10 cellular contexts compared by ENCODE assay signal in genomic region chr1:8497196-8497878, GRCh38.
DNase-seq lines count a peak whose midpoint lies in the region; ATAC-seq, FAIRE-seq and TF ChIP-seq lines count a peak whose summit lies in the region.
"Had no signal": no experiment of that assay in that cellular context is flagged by ENCODE, and none has a peak within 500 bp of the region (broad histone marks: within the 10 kb centered on the region; RNA-seq: fewer than 3 reads in every experiment).

No MANE protein-coding gene starts in this region.

- H2AFZ ChIP-seq in HepG2 (ENCODE audit: low read length): no peak overlapping the region

- WGBS in HepG2 (ENCODE audit: low lambda C conversion rate): 96% methylated on average over 3 of the region's 3 CpGs

- no peak for TF ChIP-seq POLR2A in HepG2 (IDR thresholded peaks at IDR 0.05; ENCODE audit: insufficient read depth in 1 of 2, low read depth in 2 of 2, low read length in 2 of 2)

- H3K36me3 ChIP-seq in HepG2 (replicated peaks in 1 of 2; ENCODE audit: control insufficient read depth in 1 of 2, insufficient read depth in 2 of 2, low read length in 2 of 2): peaks cover 19 to 52% of the 10 kb centered on the region in 2 experiments; a peak in 4 of 5 replicates

- H3K4me2 ChIP-seq in HepG2 (ENCODE audit: low read depth, low read length): no peak overlapping the region

- intact Hi-C loops in HepG2 (cut with micrococcal nuclease; ENCODE audit: unreplicated experiment): no loop called here

- TF ChIP-seq RAD21 in HepG2 (CRISPR knock-in tag; IDR thresholded peaks at IDR 0.05): no peak

- ATAC-seq in HG03460 (IDR thresholded peaks at IDR 0.05; ENCODE audit: unreplicated experiment): peak; percentile 25
- no peak for ATAC-seq in HepG2
- no peak for ATAC-seq in GM18520 (IDR thresholded peaks at IDR 0.05; ENCODE audit: unreplicated experiment)
- ATAC-seq in HG03039 (IDR thresholded peaks at IDR 0.05; ENCODE audit: unreplicated experiment): no peak

- H3K9me3 ChIP-seq in HepG2 (ENCODE audit: low read length): no peaks in the 10 kb centered on the region
- H3K9me3 ChIP-seq: heart right ventricle had no signal

- H3K79me2 ChIP-seq in HepG2 (ENCODE audit: insufficient read depth, low read length): peaks cover under 1% of the 10 kb centered on the region

- H3K4me3 ChIP-seq in HepG2 (replicated peaks in 1 of 3; ENCODE audit: insufficient read depth in 1 of 3, low read depth in 2 of 3, low read length in 3 of 3): no peak overlapping the region
- H3K4me3 ChIP-seq: heart right ventricle had no signal

- in situ Hi-C loops in HepG2 (cut with HindIII; ENCODE audit: extremely low pct_ligation_motif_present, low pct_unique_long_range_greater_than_20kb): no loop called here

- H3K27ac ChIP-seq in 22Rv1 (0 out of 2 replicates have a peak overlapping the region, but pooled peaks have one; percentile 4), HepG2 (ENCODE audit: extremely low read length, insufficient read depth, low read length) (no peak overlapping the region)

- H3K4me1 ChIP-seq in HepG2 (ENCODE audit: insufficient read depth, low read length): no peaks in the 10 kb centered on the region

- 0 out of 2 replicates have a peak, but pooled peaks cover 3% of the 10 kb centered on the region for H4K20me1 ChIP-seq in HepG2 (ENCODE audit: insufficient read depth, low read length)

- POLR2A ChIA-PET in HepG2 (lab: Yijun Ruan, JAX): no interaction called here

- DNase-seq in brain pericyte (ENCODE audit: low read depth, low spot score): peak; percentile 27
- DNase-seq in HepG2 (ENCODE audit: low spot score): no peak
- no peak for DNase-seq in activated CD4-positive, alpha-beta T cell treated with anti-CD3 and anti-CD28 coated beads, Interleukin-2, amount 50 U/mL, for 4 hours
- DNase-seq in glomerular visceral epithelial cell (ENCODE audit: extremely low spot score): no peak
- DNase-seq: heart right ventricle, NCI-H1694 treated with DMSO at 0.1 percent for 48 hours had no signal

- TF ChIP-seq CTCF in 22Rv1 (IDR thresholded peaks at IDR 0.05) (no peak), HepG2 (CRISPR knock-in tag; IDR thresholded peaks at IDR 0.05) (no peak)

- FAIRE-seq in HepG2 (lab: Jason Lieb, UNC): no peak

- CTCF ChIA-PET in HepG2 (lab: Yijun Ruan, JAX; ENCODE audit: low intra/inter-chr PET ratio, low total read pairs): no interaction called here

- BruUV-seq in HepG2 (replicated peaks; lab: Mats Ljungman, UMichigan): no TSS peak

- no peaks in the 10 kb centered on the region for H3K27me3 ChIP-seq in HepG2 (ENCODE audit: control insufficient read depth in 1 of 2, insufficient read depth in 2 of 2, low read length in 2 of 2)
- H3K27me3 ChIP-seq: heart right ventricle had no signal

- TF ChIP-seq EP300 in HepG2 (IDR thresholded peaks at IDR 0.05; ENCODE audit: low read depth in 2 of 2, low read length in 2 of 2) (no peak), HepG2 (CRISPR knock-in tag; IDR thresholded peaks at IDR 0.05; ENCODE audit: borderline replicate concordance) (no peak)

- no peak overlapping the region for H3K9ac ChIP-seq in HepG2 (ENCODE audit: insufficient read depth, low read depth, low read length)

TF ChIP-seq in HepG2, 621 proteins besides CTCF, POLR2A, EP300 and RAD21:
- peak; percentile 87 for TF ChIP-seq CEBPB (IDR thresholded peaks at IDR 0.05; ENCODE audit: borderline replicate concordance, low read depth, low read length)
- no peak for TF ChIP-seq NFKBIZ (CRISPR knock-in tag; IDR thresholded peaks at IDR 0.05)
